In the genomic region with DNA sequence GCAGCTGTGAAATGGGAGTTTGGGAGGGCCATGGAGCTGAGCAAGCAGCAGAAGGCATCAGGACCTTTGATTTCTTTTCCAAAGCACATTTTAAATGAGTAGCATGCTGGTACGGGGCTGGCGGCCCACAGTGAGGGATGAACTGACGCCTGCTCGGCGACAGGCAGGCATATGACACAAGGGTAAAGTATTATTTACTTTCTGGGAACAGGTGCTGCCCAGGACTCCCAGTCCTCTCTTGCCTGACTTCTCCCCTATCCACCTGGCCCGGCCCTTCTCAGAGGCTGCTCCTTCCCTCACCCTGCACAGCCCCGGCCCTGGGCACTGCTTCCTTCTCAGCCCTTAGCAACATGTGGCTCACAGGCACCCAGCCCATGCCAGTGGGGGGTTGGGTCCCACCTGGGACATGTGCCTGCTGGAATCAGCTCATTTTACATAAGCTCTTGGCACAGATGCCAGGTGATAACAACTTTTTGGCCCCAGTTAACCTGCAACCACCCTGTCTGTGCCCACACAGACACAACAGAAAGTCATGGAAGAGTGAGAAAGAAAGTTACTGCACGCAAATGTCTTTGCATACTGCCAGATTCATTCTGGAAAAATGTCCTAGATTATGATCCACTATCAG, we compare ENCODE assay signal across 12 cellular contexts.
A peak's percentile ranks its signal among the peaks of the same experiment; 100 is the strongest.
DNase-seq lines count a peak whose midpoint lies in the region; ATAC-seq and TF ChIP-seq lines count a peak whose summit lies in the region.
"Had no signal": no experiment of that assay in that cellular context is flagged by ENCODE, and none has a peak within 500 bp of the region (broad histone marks: within the 10 kb centered on the region; RNA-seq: fewer than 3 reads in every experiment).

No MANE protein-coding gene starts in this region.

- H2BK120ac ChIP-seq in H9 (ENCODE audit: low read depth, low read length, poor library complexity, severe bottlenecking), result no peak overlapping the region

- H3K9me3 ChIP-seq in H9 (ENCODE audit: control insufficient read depth, low read depth, low read length) (no peaks in the 10 kb centered on the region), left ventricle myocardium inferior (replicated peaks) (no peaks in the 10 kb centered on the region), skeletal muscle tissue (ENCODE audit: control insufficient read depth in 3 of 3, low read length in 3 of 3) (no peaks in the 10 kb centered on the region)

- intact Hi-C loops in left ventricle myocardium inferior (cut with micrococcal nuclease), result no loop called here

- H4K5ac ChIP-seq in H9 (ENCODE audit: insufficient read length, low read depth, low read length), result no peak overlapping the region

- no peak overlapping the region for H3K18ac ChIP-seq in H9 (ENCODE audit: insufficient read length, low read depth, low read length)

- no peak overlapping the region for H3K4me3 Mint-ChIP-seq in H9

- no peak for DNase-seq in H9
- peak; percentile 79 for DNase-seq in NCI-H510A treated with DMSO at 0.1 percent for 48 hours (lab: John Stamatoyannopoulos, UW)
- peak; percentile 53 for DNase-seq in left ventricle myocardium inferior
- no peak for DNase-seq in foreskin melanocyte
- DNase-seq in AML-193 (lab: John Stamatoyannopoulos, UW), result no peak
- DNase-seq: activated effector memory CD4-positive, alpha-beta T cell treated with Interleukin-2 at 50 U/mL for 16 hours; dermis blood vessel endothelial cell; DND-41; stimulated activated CD4-positive, alpha-beta T cell treated with anti-CD3 and anti-CD28 coated beads, Interleukin-2, amount 100 ng/mL, for 48 hours; WERI-Rb-1 had no signal

- no peak overlapping the region for H2BK12ac ChIP-seq in H9 (ENCODE audit: insufficient read length, low read depth, low read length)

- no peak for ATAC-seq in GM18511 (IDR thresholded peaks at IDR 0.05; ENCODE audit: unreplicated experiment)

- peaks cover 2% of the 10 kb centered on the region; the same call in 1 of the 2 replicates for H3K27me3 Mint-ChIP-seq in H9 (ENCODE audit: low read depth)

- H3K4me3 ChIP-seq in left ventricle myocardium inferior (no peak overlapping the region), skeletal muscle tissue (ENCODE audit: low read length in 3 of 3) (peak overlapping the region; percentile 11 to 42 (median 29))

- no peak overlapping the region for H2BK20ac ChIP-seq in H9 (ENCODE audit: low read depth, low read length, poor library complexity, severe bottlenecking)

- WGBS in H9 (ENCODE audit: extremely low coverage, insufficient read length, low lambda C conversion rate), result no CpG with 5 or more reads among the region's 8 CpGs

- no peaks in the 10 kb centered on the region for H3K9me3 Mint-ChIP-seq in H9

- no peak overlapping the region for H3K27ac ChIP-seq in H9 (ENCODE audit: insufficient read length, low read depth, low read length)
- H3K27ac ChIP-seq in left ventricle myocardium inferior (replicated peaks), result peak overlapping the region; percentile 59
- peak overlapping the region; percentile 85 for H3K27ac ChIP-seq in skeletal muscle tissue (ENCODE audit: low read depth, low read length)
- H3K27ac ChIP-seq: WERI-Rb-1 had no signal

- no peak overlapping the region for H4K91ac ChIP-seq in H9 (ENCODE audit: insufficient read length, low read depth, low read length)

- no peak overlapping the region for H3K9ac ChIP-seq in H9 (ENCODE audit: extremely low read depth, insufficient read length, low read length)
- peak overlapping the region; percentile 9 to 73 (median 51) for H3K9ac ChIP-seq in skeletal muscle tissue (ENCODE audit: low read depth in 1 of 3, low read length in 3 of 3)

- no peak overlapping the region for H3K4me2 ChIP-seq in H9 (ENCODE audit: insufficient read depth, insufficient read length, low read length)

- no peaks in the 10 kb centered on the region for H3K36me3 Mint-ChIP-seq in H9 (ENCODE audit: insufficient read depth in 1 of 3, low read depth in 3 of 3)

- H3K4ac ChIP-seq in H9 (ENCODE audit: low read depth, low read length), result no peak overlapping the region

- H2AFZ ChIP-seq in H9 (ENCODE audit: low read length), result no peak overlapping the region

- TF ChIP-seq CTCF in H9 (conservative IDR thresholded peaks at IDR 0.05) (no peak), left ventricle myocardium inferior (IDR thresholded peaks at IDR 0.05; ENCODE audit: borderline replicate concordance) (no peak)

- H3K79me2 ChIP-seq in H9 (ENCODE audit: insufficient read depth, low read length), result no peaks in the 10 kb centered on the region; the same call in 1 of the 2 replicates

- peak overlapping the region in 2 of 3 experiments; percentile 11 to 24; a peak in 2 of 7 replicates for H3K27ac Mint-ChIP-seq in H9

- H4K20me1 ChIP-seq in H9 (ENCODE audit: control insufficient read depth, insufficient read depth, insufficient read length), result no peaks in the 10 kb centered on the region

- peaks cover 3 to 8% of the 10 kb centered on the region in 2 experiments; a peak in 3 of 4 replicates for H3K4me1 Mint-ChIP-seq in H9

- H3K23me2 ChIP-seq in H9 (ENCODE audit: insufficient read length, low read depth, low read length, poor library complexity, severe bottlenecking), result no peaks in the 10 kb centered on the region

- H3K79me1 ChIP-seq in H9 (ENCODE audit: insufficient read depth, low read depth, low read length, poor library complexity, severe bottlenecking), result no peaks in the 10 kb centered on the region

- H3T11ph ChIP-seq in H9 (ENCODE audit: low read length), result no peak overlapping the region

- no peak overlapping the region for H2BK5ac ChIP-seq in H9 (ENCODE audit: insufficient read length, low read length)

- H3K27me3 ChIP-seq in H9 (ENCODE audit: insufficient read depth, low read length) (no peaks in the 10 kb centered on the region), left ventricle myocardium inferior (ENCODE audit: low read depth) (no peaks in the 10 kb centered on the region), skeletal muscle tissue (ENCODE audit: control insufficient read depth in 3 of 3, insufficient read depth in 3 of 3, low read length in 3 of 3) (no peaks in the 10 kb centered on the region)

- H3K36me3 ChIP-seq in left ventricle myocardium inferior (no peaks in the 10 kb centered on the region), skeletal muscle tissue (ENCODE audit: control insufficient read depth in 3 of 3, insufficient read depth in 3 of 3, low read length in 3 of 3) (no peaks in the 10 kb centered on the region)
- H3K36me3 ChIP-seq: WERI-Rb-1 had no signal

- H3K4me1 ChIP-seq in H9 (ENCODE audit: insufficient read depth, low read length) (no peaks in the 10 kb centered on the region), left ventricle myocardium inferior (peaks cover 36% of the 10 kb centered on the region), skeletal muscle tissue (ENCODE audit: control insufficient read depth in 3 of 3, insufficient read depth in 3 of 3, low read length in 3 of 3) (peaks cover 31 to 44% (median 36%) of the 10 kb centered on the region in 3 donors)

- H2AK5ac ChIP-seq in H9 (ENCODE audit: insufficient read length, low read length), result no peak overlapping the region

- H2BK15ac ChIP-seq in H9 (ENCODE audit: low read depth, low read length), result no peak overlapping the region

- no peak overlapping the region for H3K56ac ChIP-seq in H9 (ENCODE audit: insufficient read length, low read depth, low read length)

- no peak overlapping the region for H3K23ac ChIP-seq in H9 (ENCODE audit: insufficient read length, low read depth, low read length)

- no peak overlapping the region for H3K14ac ChIP-seq in H9 (ENCODE audit: insufficient read depth, low read length)

- no peak overlapping the region for H4K8ac ChIP-seq in H9 (replicated peaks; ENCODE audit: insufficient read length, low read depth, low read length)

Comparison
In these comparisons a context has a peak if more than half of its experiments do, and no peak if none do; other contexts are left out.
1. DNase-seq: peak in NCI-H510A treated with DMSO at 0.1 percent for 48 hours (single experiment) and left ventricle myocardium inferior (single experiment); none in H9 (single experiment), foreskin melanocyte (single experiment) and AML-193 (0 of 2).